Comparison of ENCODE assay signal across 1 cellular context in the genomic region with DNA sequence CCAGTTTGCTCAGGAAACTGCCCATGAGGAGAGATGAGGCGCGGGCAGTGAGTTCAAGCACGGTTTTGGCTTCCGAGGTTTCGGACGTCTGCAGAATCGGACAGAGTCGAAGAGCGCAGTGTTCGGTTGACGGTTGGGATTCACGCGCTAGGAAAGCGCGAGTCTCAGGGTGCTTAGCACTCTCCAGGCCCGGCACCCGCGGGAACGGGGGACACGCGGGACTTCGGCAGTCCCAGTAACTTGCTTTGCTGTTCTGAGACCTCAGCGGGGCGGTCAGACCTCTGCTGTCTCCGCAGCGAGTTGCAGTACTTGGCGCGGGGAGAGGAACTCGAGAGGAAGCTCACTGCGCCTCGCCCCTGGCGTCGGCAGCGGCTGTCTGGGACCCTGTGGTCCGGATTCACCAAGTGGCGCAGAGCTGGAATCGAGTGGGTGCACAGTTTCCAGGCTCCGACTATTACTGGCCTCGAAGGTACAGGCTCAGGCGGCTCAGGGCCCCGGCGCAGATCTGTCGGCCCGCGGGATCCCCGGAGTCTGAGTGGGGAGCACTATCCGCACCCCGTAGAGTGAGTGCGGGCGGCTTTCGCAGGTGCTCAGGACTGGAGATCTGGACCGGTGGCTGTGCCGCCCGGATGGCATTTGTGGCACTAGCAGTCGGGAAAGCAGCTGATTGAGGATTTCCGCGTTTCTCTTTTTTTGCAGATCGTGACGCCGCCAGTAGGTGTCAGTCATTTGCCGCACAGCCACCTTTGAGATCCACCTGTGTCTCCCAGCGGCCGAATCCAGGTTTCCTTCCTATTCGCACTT.
A peak's percentile ranks its signal among the peaks of the same experiment; 100 is the strongest.
TF ChIP-seq lines count a peak whose summit lies in the region.

POM121L2 (minus strand) TSS at position 128 of the 804 bp plus-strand sequence; CDS start at position 25, 103 bp downstream.

TF ChIP-seq in HepG2, 621 proteins besides CTCF, POLR2A, EP300 and RAD21 (continued from another document and continues in another):
- TF ChIP-seq, protein P1, sequence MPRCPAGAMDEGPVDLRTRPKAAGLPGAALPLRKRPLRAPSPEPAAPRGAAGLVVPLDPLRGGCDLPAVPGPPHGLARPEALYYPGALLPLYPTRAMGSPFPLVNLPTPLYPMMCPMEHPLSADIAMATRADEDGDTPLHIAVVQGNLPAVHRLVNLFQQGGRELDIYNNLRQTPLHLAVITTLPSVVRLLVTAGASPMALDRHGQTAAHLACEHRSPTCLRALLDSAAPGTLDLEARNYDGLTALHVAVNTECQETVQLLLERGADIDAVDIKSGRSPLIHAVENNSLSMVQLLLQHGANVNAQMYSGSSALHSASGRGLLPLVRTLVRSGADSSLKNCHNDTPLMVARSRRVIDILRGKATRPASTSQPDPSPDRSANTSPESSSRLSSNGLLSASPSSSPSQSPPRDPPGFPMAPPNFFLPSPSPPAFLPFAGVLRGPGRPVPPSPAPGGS (CRISPR knock-in tag; IDR thresholded peaks at IDR 0.05), result 0 out of 2 replicates have a peak, but pooled peaks have one; percentile 22
- TF ChIP-seq SAP130 (CRISPR knock-in tag; IDR thresholded peaks at IDR 0.05; ENCODE audit: low read depth) (peak; percentile 54; the same call in 1 of the 2 replicates), ATM (IDR thresholded peaks at IDR 0.05; ENCODE audit: borderline replicate concordance) (no peak), TAF15 (IDR thresholded peaks at IDR 0.05; ENCODE audit: low read depth, low read length, poor library complexity, severe bottlenecking) (peak; percentile 57), ZNF790 (CRISPR knock-in tag; IDR thresholded peaks at IDR 0.05; ENCODE audit: borderline replicate concordance) (no peak), NONO (IDR thresholded peaks at IDR 0.05) (no peak), NONO (CRISPR knock-in tag; conservative IDR thresholded peaks at IDR 0.05) (peak; percentile 42; the same call in 1 of the 2 replicates), KDM4B (CRISPR knock-in tag; IDR thresholded peaks at IDR 0.05) (peak; percentile 44; the same call in 1 of the 2 replicates), ZNF746 (CRISPR knock-in tag; IDR thresholded peaks at IDR 0.05) (0 out of 2 replicates have a peak, but pooled peaks have one; percentile 26), ZNF747 (CRISPR knock-in tag; IDR thresholded peaks at IDR 0.05; ENCODE audit: borderline replicate concordance) (no peak), CSRNP1 (CRISPR knock-in tag; IDR thresholded peaks at IDR 0.05) (peak; percentile 71; the same call in 1 of the 2 replicates), ZNF317 (CRISPR knock-in tag; IDR thresholded peaks at IDR 0.05) (0 out of 2 replicates have a peak, but pooled peaks have one; percentile 73), ZNF558 (CRISPR knock-in tag; IDR thresholded peaks at IDR 0.05; ENCODE audit: borderline replicate concordance) (no peak), ERF (CRISPR knock-in tag; IDR thresholded peaks at IDR 0.05) (no peak), ZBTB38 (CRISPR knock-in tag; IDR thresholded peaks at IDR 0.05) (peak; percentile 84), E2F1 (CRISPR knock-in tag; IDR thresholded peaks at IDR 0.05) (no peak), ZNF530 (CRISPR knock-in tag; IDR thresholded peaks at IDR 0.05; ENCODE audit: low read depth) (no peak), HDAC2 (CRISPR knock-in tag; IDR thresholded peaks at IDR 0.05) (0 out of 2 replicates have a peak, but pooled peaks have one; percentile 24), EHMT2 (IDR thresholded peaks at IDR 0.05; ENCODE audit: borderline replicate concordance, low read depth, low read length) (no peak), THAP8 (CRISPR knock-in tag; IDR thresholded peaks at IDR 0.05; ENCODE audit: borderline replicate concordance) (no peak), ZNF563 (CRISPR knock-in tag; IDR thresholded peaks at IDR 0.05) (0 out of 2 replicates have a peak, but pooled peaks have one; percentile 46), RXRA (CRISPR knock-in tag; IDR thresholded peaks at IDR 0.05) (peak; percentile 13; the same call in 1 of the 2 replicates), ETV6 (CRISPR knock-in tag; conservative IDR thresholded peaks at IDR 0.05) (0 out of 2 replicates have a peak, but pooled peaks have one; percentile 44), MXD4 (CRISPR knock-in tag; IDR thresholded peaks at IDR 0.05) (peak; percentile 54; the same call in 1 of the 2 replicates), TSC22D2 (CRISPR knock-in tag; IDR thresholded peaks at IDR 0.05; ENCODE audit: borderline replicate concordance) (peak; percentile 56; the same call in 1 of the 2 replicates), POGZ (CRISPR knock-in tag; IDR thresholded peaks at IDR 0.05) (peak; percentile 40; the same call in 1 of the 2 replicates), TGIF2 (CRISPR knock-in tag; IDR thresholded peaks at IDR 0.05) (no peak), TARDBP (CRISPR knock-in tag; IDR thresholded peaks at IDR 0.05) (0 out of 2 replicates have a peak, but pooled peaks have one; percentile 32), ZNF280B (CRISPR knock-in tag; IDR thresholded peaks at IDR 0.05; ENCODE audit: borderline replicate concordance) (no peak), HNRNPH1 (optimal IDR thresholded peaks at IDR 0.05; ENCODE audit: low read depth, low read length) (no peak), ZNF605 (CRISPR knock-in tag; IDR thresholded peaks at IDR 0.05) (no peak), ZNF552 (CRISPR knock-in tag; IDR thresholded peaks at IDR 0.05; ENCODE audit: borderline replicate concordance) (no peak), ZNF703 (CRISPR knock-in tag; IDR thresholded peaks at IDR 0.05; ENCODE audit: borderline replicate concordance) (peak; percentile 51; the same call in 1 of the 2 replicates)
- TF ChIP-seq, protein P2, sequence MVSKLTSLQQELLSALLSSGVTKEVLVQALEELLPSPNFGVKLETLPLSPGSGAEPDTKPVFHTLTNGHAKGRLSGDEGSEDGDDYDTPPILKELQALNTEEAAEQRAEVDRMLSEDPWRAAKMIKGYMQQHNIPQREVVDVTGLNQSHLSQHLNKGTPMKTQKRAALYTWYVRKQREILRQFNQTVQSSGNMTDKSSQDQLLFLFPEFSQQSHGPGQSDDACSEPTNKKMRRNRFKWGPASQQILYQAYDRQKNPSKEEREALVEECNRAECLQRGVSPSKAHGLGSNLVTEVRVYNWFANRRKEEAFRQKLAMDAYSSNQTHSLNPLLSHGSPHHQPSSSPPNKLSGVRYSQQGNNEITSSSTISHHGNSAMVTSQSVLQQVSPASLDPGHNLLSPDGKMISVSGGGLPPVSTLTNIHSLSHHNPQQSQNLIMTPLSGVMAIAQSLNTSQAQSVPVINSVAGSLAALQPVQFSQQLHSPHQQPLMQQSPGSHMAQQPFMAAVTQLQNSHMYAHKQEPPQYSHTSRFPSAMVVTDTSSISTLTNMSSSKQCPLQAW (CRISPR knock-in tag; IDR thresholded peaks at IDR 0.05), result peak; percentile 63
- TF ChIP-seq, protein P3, sequence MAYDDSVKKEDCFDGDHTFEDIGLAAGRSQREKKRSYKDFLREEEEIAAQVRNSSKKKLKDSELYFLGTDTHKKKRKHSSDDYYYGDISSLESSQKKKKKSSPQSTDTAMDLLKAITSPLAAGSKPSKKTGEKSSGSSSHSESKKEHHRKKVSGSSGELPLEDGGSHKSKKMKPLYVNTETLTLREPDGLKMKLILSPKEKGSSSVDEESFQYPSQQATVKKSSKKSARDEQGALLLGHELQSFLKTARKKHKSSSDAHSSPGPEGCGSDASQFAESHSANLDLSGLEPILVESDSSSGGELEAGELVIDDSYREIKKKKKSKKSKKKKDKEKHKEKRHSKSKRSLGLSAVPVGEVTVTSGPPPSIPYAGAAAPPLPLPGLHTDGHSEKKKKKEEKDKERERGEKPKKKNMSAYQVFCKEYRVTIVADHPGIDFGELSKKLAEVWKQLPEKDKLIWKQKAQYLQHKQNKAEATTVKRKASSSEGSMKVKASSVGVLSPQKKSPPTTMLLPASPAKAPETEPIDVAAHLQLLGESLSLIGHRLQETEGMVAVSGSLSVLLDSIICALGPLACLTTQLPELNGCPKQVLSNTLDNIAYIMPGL (CRISPR knock-in tag; IDR thresholded peaks at IDR 0.05; ENCODE audit: borderline replicate concordance in 1 of 2, low read depth in 1 of 2), result peak; percentile 94 to 96; a peak in 3 of 4 replicates
- TF ChIP-seq, protein P4, sequence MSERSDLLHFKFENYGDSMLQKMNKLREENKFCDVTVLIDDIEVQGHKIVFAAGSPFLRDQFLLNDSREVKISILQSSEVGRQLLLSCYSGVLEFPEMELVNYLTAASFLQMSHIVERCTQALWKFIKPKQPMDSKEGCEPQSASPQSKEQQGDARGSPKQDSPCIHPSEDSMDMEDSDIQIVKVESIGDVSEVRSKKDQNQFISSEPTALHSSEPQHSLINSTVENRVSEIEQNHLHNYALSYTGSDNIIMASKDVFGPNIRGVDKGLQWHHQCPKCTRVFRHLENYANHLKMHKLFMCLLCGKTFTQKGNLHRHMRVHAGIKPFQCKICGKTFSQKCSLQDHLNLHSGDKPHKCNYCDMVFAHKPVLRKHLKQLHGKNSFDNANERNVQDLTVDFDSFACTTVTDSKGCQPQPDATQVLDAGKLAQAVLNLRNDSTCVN (CRISPR knock-in tag; IDR thresholded peaks at IDR 0.05; ENCODE audit: borderline replicate concordance), result no peak
- TF ChIP-seq, protein P5, sequence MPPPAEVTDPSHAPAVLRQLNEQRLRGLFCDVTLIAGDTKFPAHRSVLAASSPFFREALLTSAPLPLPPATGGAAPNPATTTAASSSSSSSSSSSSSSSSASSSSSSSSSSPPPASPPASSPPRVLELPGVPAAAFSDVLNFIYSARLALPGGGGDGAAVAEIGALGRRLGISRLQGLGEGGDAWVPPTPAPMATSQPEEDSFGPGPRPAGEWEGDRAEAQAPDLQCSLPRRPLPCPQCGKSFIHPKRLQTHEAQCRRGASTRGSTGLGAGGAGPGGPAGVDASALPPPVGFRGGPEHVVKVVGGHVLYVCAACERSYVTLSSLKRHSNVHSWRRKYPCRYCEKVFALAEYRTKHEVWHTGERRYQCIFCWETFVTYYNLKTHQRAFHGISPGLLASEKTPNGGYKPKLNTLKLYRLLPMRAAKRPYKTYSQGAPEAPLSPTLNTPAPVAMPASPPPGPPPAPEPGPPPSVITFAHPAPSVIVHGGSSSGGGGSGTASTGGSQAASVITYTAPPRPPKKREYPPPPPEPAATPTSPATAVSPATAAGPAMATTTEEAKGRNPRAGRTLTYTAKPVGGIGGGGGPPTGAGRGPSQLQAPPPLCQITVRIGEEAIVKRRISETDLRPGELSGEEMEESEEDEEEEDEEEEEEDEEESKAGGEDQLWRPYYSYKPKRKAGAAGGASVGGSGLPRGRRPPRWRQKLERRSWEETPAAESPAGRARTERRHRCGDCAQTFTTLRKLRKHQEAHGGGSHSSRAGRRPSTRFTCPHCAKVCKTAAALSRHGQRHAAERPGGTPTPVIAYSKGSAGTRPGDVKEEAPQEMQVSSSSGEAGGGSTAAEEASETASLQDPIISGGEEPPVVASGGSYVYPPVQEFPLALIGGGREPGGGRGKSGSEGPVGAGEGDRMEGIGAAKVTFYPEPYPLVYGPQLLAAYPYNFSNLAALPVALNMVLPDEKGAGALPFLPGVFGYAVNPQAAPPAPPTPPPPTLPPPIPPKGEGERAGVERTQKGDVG (CRISPR knock-in tag; IDR thresholded peaks at IDR 0.05; ENCODE audit: borderline replicate concordance), result 0 out of 2 replicates have a peak, but pooled peaks have one; percentile 67
- TF ChIP-seq, protein P6, sequence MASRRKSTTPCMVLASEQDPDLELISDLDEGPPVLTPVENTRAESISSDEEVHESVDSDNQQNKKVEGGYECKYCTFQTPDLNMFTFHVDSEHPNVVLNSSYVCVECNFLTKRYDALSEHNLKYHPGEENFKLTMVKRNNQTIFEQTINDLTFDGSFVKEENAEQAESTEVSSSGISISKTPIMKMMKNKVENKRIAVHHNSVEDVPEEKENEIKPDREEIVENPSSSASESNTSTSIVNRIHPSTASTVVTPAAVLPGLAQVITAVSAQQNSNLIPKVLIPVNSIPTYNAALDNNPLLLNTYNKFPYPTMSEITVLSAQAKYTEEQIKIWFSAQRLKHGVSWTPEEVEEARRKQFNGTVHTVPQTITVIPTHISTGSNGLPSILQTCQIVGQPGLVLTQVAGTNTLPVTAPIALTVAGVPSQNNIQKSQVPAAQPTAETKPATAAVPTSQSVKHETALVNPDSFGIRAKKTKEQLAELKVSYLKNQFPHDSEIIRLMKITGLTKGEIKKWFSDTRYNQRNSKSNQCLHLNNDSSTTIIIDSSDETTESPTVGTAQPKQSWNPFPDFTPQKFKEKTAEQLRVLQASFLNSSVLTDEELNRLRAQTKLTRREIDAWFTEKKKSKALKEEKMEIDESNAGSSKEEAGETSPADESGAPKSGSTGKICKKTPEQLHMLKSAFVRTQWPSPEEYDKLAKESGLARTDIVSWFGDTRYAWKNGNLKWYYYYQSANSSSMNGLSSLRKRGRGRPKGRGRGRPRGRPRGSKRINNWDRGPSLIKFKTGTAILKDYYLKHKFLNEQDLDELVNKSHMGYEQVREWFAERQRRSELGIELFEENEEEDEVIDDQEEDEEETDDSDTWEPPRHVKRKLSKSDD (CRISPR knock-in tag; IDR thresholded peaks at IDR 0.05; ENCODE audit: low read depth), result 0 out of 2 replicates have a peak, but pooled peaks have one; percentile 41
